Comparison of ENCODE assay signal across 27 cellular contexts in the genomic region with DNA sequence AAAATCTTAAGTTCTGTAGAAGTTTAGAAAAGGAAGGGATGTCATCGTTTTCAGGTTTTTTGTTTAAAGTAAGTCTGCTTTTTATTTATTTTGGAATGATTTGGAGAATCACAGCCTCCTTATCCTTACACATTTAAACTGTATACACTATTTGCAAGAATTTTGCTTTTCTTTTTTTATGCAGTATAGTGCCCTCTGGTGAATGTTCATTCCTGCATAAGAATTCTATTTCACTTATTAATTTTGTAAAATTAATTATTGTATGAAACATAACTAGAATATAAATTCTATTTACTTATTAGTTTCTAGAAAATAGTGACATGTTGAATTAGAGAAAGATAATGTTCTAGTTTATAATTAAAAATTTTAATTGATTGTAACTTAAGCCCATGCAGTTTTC. TPM values are rescaled to one million over a fixed set of nuclear protein-coding genes. Genes with fewer than 3 reads are reported as not detected.
A peak's percentile ranks its signal among the peaks of the same experiment; 100 is the strongest.
DNase-seq lines count a peak whose midpoint lies in the region; ATAC-seq, FAIRE-seq and TF ChIP-seq lines count a peak whose summit lies in the region.
"Had no signal": no experiment of that assay in that cellular context is flagged by ENCODE, and none has a peak within 500 bp of the region (broad histone marks: within the 10 kb centered on the region; RNA-seq: fewer than 3 reads in every experiment).

No MANE protein-coding gene starts in this region.

- H3K9me2 ChIP-seq in SK-N-SH = no peaks in the 10 kb centered on the region

- no peak for TF ChIP-seq RAD21 in SK-N-SH (IDR thresholded peaks at IDR 0.05; ENCODE audit: low read length)

- H3K4me1 ChIP-seq in SK-N-SH (ENCODE audit: control insufficient read depth in 1 of 2, insufficient read depth in 2 of 2, low read depth in 1 of 2, low read length in 1 of 2) (no peaks in the 10 kb centered on the region), kidney (ENCODE audit: control insufficient read depth in 1 of 2, insufficient read depth in 1 of 2, low read depth in 1 of 2, low read length in 2 of 2) (no peaks in the 10 kb centered on the region), Caco-2 (no peaks in the 10 kb centered on the region)
- H3K4me1 ChIP-seq: BLaER1 had no signal

- H3K36me3 ChIP-seq in SK-N-SH (replicated peaks in 1 of 2; ENCODE audit: control insufficient read depth in 1 of 2, insufficient read depth in 2 of 2, low read length in 1 of 2) (no peaks in the 10 kb centered on the region), kidney (ENCODE audit: control insufficient read depth in 1 of 2, insufficient read depth in 2 of 2, low read length in 2 of 2) (no peaks in the 10 kb centered on the region), Caco-2 (ENCODE audit: control insufficient read depth, insufficient read depth, low read length) (no peaks in the 10 kb centered on the region)
- H3K36me3 ChIP-seq: BLaER1, MG63 had no signal

- H3K9me3 Mint-ChIP-seq in chondrocyte (ENCODE audit: low read depth) (peaks cover 18% of the 10 kb centered on the region), type B pancreatic cell (peaks cover 4% of the 10 kb centered on the region), Caco-2 (ENCODE audit: unreplicated experiment) (no peaks in the 10 kb centered on the region)
- H3K9me3 Mint-ChIP-seq: CD4-positive, alpha-beta T cell had no signal

- POLR2A ChIA-PET in SK-N-SH (lab: Yijun Ruan, JAX) (no interaction called here), Caco-2 (lab: Charles Lee) (no interaction called here)

- H3K9me3 ChIP-seq in SK-N-SH = no peaks in the 10 kb centered on the region
- no peaks in the 10 kb centered on the region for H3K9me3 ChIP-seq in kidney (ENCODE audit: control insufficient read depth in 1 of 2, low read length in 2 of 2)
- no peaks in the 10 kb centered on the region for H3K9me3 ChIP-seq in Caco-2
- H3K9me3 ChIP-seq: BLaER1, MG63 had no signal

- no peak for DNase-seq in SK-N-SH
- DNase-seq in chondrocyte (ENCODE audit: low spot score) = no peak
- DNase-seq in kidney = no peak
- DNase-seq in type B pancreatic cell (ENCODE audit: extremely low spot score, unreplicated experiment) = no peak
- no peak for DNase-seq in Caco-2
- DNase-seq in HT-29 (ENCODE audit: low spot score) = no peak
- DNase-seq: 8988T; CD4-positive, alpha-beta T cell; DMS53; KG1; MG63; NCI-H2029; NCI-H446; NCI-H524 treated with DMSO at 0.1 percent for 48 hours; NCI-H774; SIG-M5 had no signal

- no peaks in the 10 kb centered on the region for H3K4me1 Mint-ChIP-seq in chondrocyte (ENCODE audit: low read depth)
- H3K4me1 Mint-ChIP-seq in type B pancreatic cell (ENCODE audit: unreplicated experiment) = no peaks in the 10 kb centered on the region
- no peaks in the 10 kb centered on the region for H3K4me1 Mint-ChIP-seq in Caco-2 (ENCODE audit: low read depth, unreplicated experiment)

- no peaks in the 10 kb centered on the region for H4K20me1 ChIP-seq in SK-N-SH (ENCODE audit: insufficient read depth)
- H4K20me1 ChIP-seq: BLaER1 had no signal

- intact Hi-C loops in kidney (cut with DNase I) = no loop called here
- intact Hi-C loops in Caco-2 (cut with micrococcal nuclease; ENCODE audit: unreplicated experiment) = no loop called here

- 0% methylated on average over 1 of the region's 1 CpG for WGBS in SK-N-SH (ENCODE audit: low lambda C conversion rate)

- H3K9ac ChIP-seq in SK-N-SH (no peak overlapping the region), kidney (ENCODE audit: low read length in 2 of 2) (no peak overlapping the region)
- H3K9ac ChIP-seq: BLaER1 had no signal

- H3K4me3 ChIP-seq in SK-N-SH (ENCODE audit: low read depth in 2 of 2, low read length in 1 of 2) (no peak overlapping the region), kidney (ENCODE audit: low read length in 2 of 2) (no peak overlapping the region), Caco-2 (ENCODE audit: low read depth, low read length) (no peak overlapping the region)
- H3K4me3 ChIP-seq: BLaER1, MG63, SK-N-MC had no signal

- no peak overlapping the region for H3K27ac ChIP-seq in SK-N-SH (ENCODE audit: low read depth in 2 of 2, low read length in 1 of 2)
- no peak overlapping the region for H3K27ac ChIP-seq in kidney (ENCODE audit: low read depth in 2 of 2, low read length in 2 of 2)
- H3K27ac ChIP-seq: BLaER1, SK-N-MC had no signal

- FAIRE-seq in kidney (lab: Jason Lieb, UNC) = peak; percentile 74
- FAIRE-seq: GM18507, HTR-8/SVneo had no signal

- H3F3A ChIP-seq in SK-N-SH (replicated peaks; ENCODE audit: insufficient read depth) = no peaks in the 10 kb centered on the region

- no peak overlapping the region for H3K4me2 ChIP-seq in SK-N-SH
- H3K4me2 ChIP-seq: BLaER1 had no signal

- no peak overlapping the region for H3K4me3 Mint-ChIP-seq in chondrocyte (ENCODE audit: unreplicated experiment)
- no peak overlapping the region for H3K4me3 Mint-ChIP-seq in type B pancreatic cell
- H3K4me3 Mint-ChIP-seq in Caco-2 (ENCODE audit: unreplicated experiment) = no peak overlapping the region
- H3K4me3 Mint-ChIP-seq: CD4-positive, alpha-beta T cell had no signal

- H3K36me3 Mint-ChIP-seq in chondrocyte (ENCODE audit: low read depth) (no peaks in the 10 kb centered on the region), type B pancreatic cell (peaks cover 9% of the 10 kb centered on the region), Caco-2 (ENCODE audit: insufficient read depth, unreplicated experiment) (no peaks in the 10 kb centered on the region)

- BruUV-seq in Caco-2 (replicated peaks; lab: Mats Ljungman, UMichigan) = no TSS peak

- H3K27ac Mint-ChIP-seq in chondrocyte (ENCODE audit: unreplicated experiment) (no peak overlapping the region), type B pancreatic cell (no peak overlapping the region), Caco-2 (ENCODE audit: unreplicated experiment) (no peak overlapping the region)
- H3K27ac Mint-ChIP-seq: CD4-positive, alpha-beta T cell had no signal

- no peak for TF ChIP-seq EP300 in SK-N-SH (IDR thresholded peaks at IDR 0.05; ENCODE audit: borderline replicate concordance in 1 of 2, low read depth in 1 of 2, low read length in 1 of 2)

- H3K79me2 ChIP-seq in SK-N-SH (ENCODE audit: insufficient read depth) = no peaks in the 10 kb centered on the region

- no peaks in the 10 kb centered on the region; the same call in 1 of the 2 replicates for H3K27me3 ChIP-seq in SK-N-SH (ENCODE audit: insufficient read depth)
- no peaks in the 10 kb centered on the region for H3K27me3 ChIP-seq in Caco-2 (replicated peaks; ENCODE audit: control insufficient read depth, insufficient read depth, low read length)
- H3K27me3 ChIP-seq: MG63 had no signal

- ATAC-seq in SK-N-SH treated with all-trans-retinoic acid at 6 μM for 48 hours = no peak
- no peak for ATAC-seq in HG02885 (IDR thresholded peaks at IDR 0.05; ENCODE audit: poor library complexity, unreplicated experiment)
- ATAC-seq: HCT116, Panc1 had no signal

- H3K27me3 Mint-ChIP-seq in chondrocyte (ENCODE audit: low read depth) (no peaks in the 10 kb centered on the region), type B pancreatic cell (no peaks in the 10 kb centered on the region), Caco-2 (ENCODE audit: insufficient read depth, unreplicated experiment) (peaks cover 3% of the 10 kb centered on the region)
- H3K27me3 Mint-ChIP-seq: CD4-positive, alpha-beta T cell had no signal

- CTCF ChIA-PET in SK-N-SH (lab: Yijun Ruan, JAX) (no interaction called here), Caco-2 (lab: Charles Lee) (no interaction called here)

- H2AFZ ChIP-seq in SK-N-SH (ENCODE audit: low read depth) = no peak overlapping the region

- TF ChIP-seq CTCF in SK-N-SH (IDR thresholded peaks at IDR 0.05) (peak; percentile 35), chondrocyte (IDR thresholded peaks at IDR 0.05) (peak; percentile 72), kidney (IDR thresholded peaks at IDR 0.05; ENCODE audit: borderline replicate concordance, extremely low read depth, insufficient read depth) (no peak), type B pancreatic cell (conservative IDR thresholded peaks at IDR 0.05) (peak; percentile 36), Caco-2 (IDR thresholded peaks at IDR 0.05; ENCODE audit: insufficient read depth in 1 of 2, low read depth in 1 of 2, low read length in 1 of 2, severe bottlenecking in 1 of 2, unreplicated experiment in 1 of 2) (no peak)

TF ChIP-seq in SK-N-SH, 30 proteins besides CTCF, POLR2A, EP300 and RAD21 (continues in another document):
- TF ChIP-seq TCF12 (IDR thresholded peaks at IDR 0.05) = no peak

TF ChIP-seq in SK-N-SH treated with all-trans-retinoic acid at 6 μM for 48 hours, 23 proteins besides CTCF, POLR2A, EP300 and RAD21 (continues in another document):
- TF ChIP-seq ESRRG (CRISPR knock-in tag; IDR thresholded peaks at IDR 0.05) (no peak), RARB (CRISPR knock-in tag; IDR thresholded peaks at IDR 0.05) (no peak), OSR1 (CRISPR knock-in tag; IDR thresholded peaks at IDR 0.05) (no peak), TCF4 (CRISPR knock-in tag; IDR thresholded peaks at IDR 0.05; ENCODE audit: borderline replicate concordance) (no peak)
- TF ChIP-seq, protein P1, sequence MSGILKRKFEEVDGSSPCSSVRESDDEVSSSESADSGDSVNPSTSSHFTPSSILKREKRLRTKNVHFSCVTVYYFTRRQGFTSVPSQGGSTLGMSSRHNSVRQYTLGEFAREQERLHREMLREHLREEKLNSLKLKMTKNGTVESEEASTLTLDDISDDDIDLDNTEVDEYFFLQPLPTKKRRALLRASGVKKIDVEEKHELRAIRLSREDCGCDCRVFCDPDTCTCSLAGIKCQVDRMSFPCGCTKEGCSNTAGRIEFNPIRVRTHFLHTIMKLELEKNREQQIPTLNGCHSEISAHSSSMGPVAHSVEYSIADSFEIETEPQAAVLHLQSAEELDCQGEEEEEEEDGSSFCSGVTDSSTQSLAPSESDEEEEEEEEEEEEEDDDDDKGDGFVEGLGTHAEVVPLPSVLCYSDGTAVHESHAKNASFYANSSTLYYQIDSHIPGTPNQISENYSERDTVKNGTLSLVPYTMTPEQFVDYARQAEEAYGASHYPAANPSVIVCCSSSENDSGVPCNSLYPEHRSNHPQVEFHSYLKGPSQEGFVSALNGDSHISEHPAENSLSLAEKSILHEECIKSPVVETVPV (CRISPR knock-in tag; IDR thresholded peaks at IDR 0.05) = no peak

RNA-seq across cellular contexts. Expression of a gene that starts 44.6 kb away (rescaled TPM):
- polyA plus RNA-seq in SK-N-SH (2012; rRNA removed) (not detected in 2 replicates), kidney (ENCODE audit: insufficient read depth, low read depth, low replicate concordance) (1.1 TPM)
- polyA plus RNA-seq in SK-N-SH (2012; cell fraction: cytosol; rRNA removed) = not detected in 2 replicates
- polyA plus RNA-seq in SK-N-SH (2012; cell fraction: nucleus; rRNA removed) = 0.02 TPM in 1 of 2 replicates, not detected in the other
- total RNA-seq in chondrocyte (not detected in 3 replicates), kidney (0.47 TPM), type B pancreatic cell (ENCODE audit: low replicate concordance) (4.2 and 12.8 TPM in 2 replicates), Caco-2 (2022) (not detected in 2 replicates)
- not detected in 2 replicates for total RNA-seq in HT-29 (2014; rRNA removed; shearing (Covaris generic))
- total RNA-seq: CD4-positive, alpha-beta T cell; Daoy; G401; H4 had no signal

Comparison
In these comparisons a context has a peak if more than half of its experiments do, and no peak if none do; other contexts are left out.
1. CTCF ChIP-seq: peak in SK-N-SH (single experiment), chondrocyte (single experiment) and type B pancreatic cell (single experiment); none in kidney (single experiment) and Caco-2 (0 of 2).